ENCODE assay signal across 1 cellular context in genomic region chr12:6764011-6764828, GRCh38.
TF ChIP-seq lines count a peak whose summit lies in the region.

No MANE protein-coding gene starts in this region.

TF ChIP-seq in A549, 52 proteins besides CTCF, POLR2A, EP300 and RAD21 (continued from another document):
- peak; percentile 99 for TF ChIP-seq RFX5 (IDR thresholded peaks at IDR 0.05)
- TF ChIP-seq, protein P1, sequence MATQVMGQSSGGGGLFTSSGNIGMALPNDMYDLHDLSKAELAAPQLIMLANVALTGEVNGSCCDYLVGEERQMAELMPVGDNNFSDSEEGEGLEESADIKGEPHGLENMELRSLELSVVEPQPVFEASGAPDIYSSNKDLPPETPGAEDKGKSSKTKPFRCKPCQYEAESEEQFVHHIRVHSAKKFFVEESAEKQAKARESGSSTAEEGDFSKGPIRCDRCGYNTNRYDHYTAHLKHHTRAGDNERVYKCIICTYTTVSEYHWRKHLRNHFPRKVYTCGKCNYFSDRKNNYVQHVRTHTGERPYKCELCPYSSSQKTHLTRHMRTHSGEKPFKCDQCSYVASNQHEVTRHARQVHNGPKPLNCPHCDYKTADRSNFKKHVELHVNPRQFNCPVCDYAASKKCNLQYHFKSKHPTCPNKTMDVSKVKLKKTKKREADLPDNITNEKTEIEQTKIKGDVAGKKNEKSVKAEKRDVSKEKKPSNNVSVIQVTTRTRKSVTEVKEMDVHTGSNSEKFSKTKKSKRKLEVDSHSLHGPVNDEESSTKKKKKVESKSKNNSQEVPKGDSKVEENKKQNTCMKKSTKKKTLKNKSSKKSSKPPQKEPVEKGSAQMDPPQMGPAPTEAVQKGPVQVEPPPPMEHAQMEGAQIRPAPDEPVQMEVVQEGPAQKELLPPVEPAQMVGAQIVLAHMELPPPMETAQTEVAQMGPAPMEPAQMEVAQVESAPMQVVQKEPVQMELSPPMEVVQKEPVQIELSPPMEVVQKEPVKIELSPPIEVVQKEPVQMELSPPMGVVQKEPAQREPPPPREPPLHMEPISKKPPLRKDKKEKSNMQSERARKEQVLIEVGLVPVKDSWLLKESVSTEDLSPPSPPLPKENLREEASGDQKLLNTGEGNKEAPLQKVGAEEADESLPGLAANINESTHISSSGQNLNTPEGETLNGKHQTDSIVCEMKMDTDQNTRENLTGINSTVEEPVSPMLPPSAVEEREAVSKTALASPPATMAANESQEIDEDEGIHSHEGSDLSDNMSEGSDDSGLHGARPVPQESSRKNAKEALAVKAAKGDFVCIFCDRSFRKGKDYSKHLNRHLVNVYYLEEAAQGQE (IDR thresholded peaks at IDR 0.05) = peak; percentile 30; the same call in 1 of the 2 replicates
TF ChIP-seq in A549: peak in this region for 10.
